ENCODE assay signal across 1 cellular context in genomic region chr2:9327873-9328352, GRCh38.
TF ChIP-seq lines count a peak whose summit lies in the region.

No MANE protein-coding gene starts in this region.

TF ChIP-seq in HepG2, 621 proteins besides CTCF, POLR2A, EP300 and RAD21 (continued from another document and continues in another):
- no peak for TF ChIP-seq ZBTB46 (CRISPR knock-in tag; IDR thresholded peaks at IDR 0.05; ENCODE audit: borderline replicate concordance)
- TF ChIP-seq ZGPAT (CRISPR knock-in tag; IDR thresholded peaks at IDR 0.05), result peak; percentile 84
- peak; percentile 65; the same call in 1 of the 2 replicates for TF ChIP-seq RXRB (CRISPR knock-in tag; IDR thresholded peaks at IDR 0.05; ENCODE audit: borderline replicate concordance)
- peak; percentile 48 to 58; a peak in 2 of 4 replicates for TF ChIP-seq MAFK (conservative IDR thresholded peaks at IDR 0.05 in 1 of 2, IDR thresholded peaks at IDR 0.05 in 1 of 2; ENCODE audit: low read length in 2 of 2)
- no peak for TF ChIP-seq ZNF10 (CRISPR knock-in tag; IDR thresholded peaks at IDR 0.05; ENCODE audit: borderline replicate concordance, low read depth)
- TF ChIP-seq FOXP4 (CRISPR knock-in tag; IDR thresholded peaks at IDR 0.05), result peak; percentile 87
- TF ChIP-seq KAT8 (CRISPR knock-in tag; IDR thresholded peaks at IDR 0.05), result peak; percentile 57; the same call in 1 of the 2 replicates
- 0 out of 2 replicates have a peak, but pooled peaks have one; percentile 39 for TF ChIP-seq HNF1A (IDR thresholded peaks at IDR 0.05; ENCODE audit: low read depth)
- TF ChIP-seq HNF1A (CRISPR knock-in tag; IDR thresholded peaks at IDR 0.05; ENCODE audit: borderline replicate concordance), result no peak
- no peak for TF ChIP-seq IRX3 (CRISPR knock-in tag; IDR thresholded peaks at IDR 0.05; ENCODE audit: borderline replicate concordance, low read depth)
- TF ChIP-seq ARID3A (IDR thresholded peaks at IDR 0.05; ENCODE audit: low read depth, low read length), result peak; percentile 82; the same call in 1 of the 2 replicates
- peak; percentile 70; the same call in 1 of the 2 replicates for TF ChIP-seq MYPOP (CRISPR knock-in tag; IDR thresholded peaks at IDR 0.05)
- no peak for TF ChIP-seq NFATC3 (CRISPR knock-in tag; IDR thresholded peaks at IDR 0.05)
- peak; percentile 45; the same call in 1 of the 2 replicates for TF ChIP-seq GFI1 (CRISPR knock-in tag; IDR thresholded peaks at IDR 0.05; ENCODE audit: borderline replicate concordance)
- TF ChIP-seq SRY (CRISPR knock-in tag; IDR thresholded peaks at IDR 0.05), result no peak
- TF ChIP-seq HOMEZ (CRISPR knock-in tag; IDR thresholded peaks at IDR 0.05; ENCODE audit: low read depth), result peak; percentile 29; the same call in 1 of the 2 replicates
- peak; percentile 41; the same call in 1 of the 2 replicates for TF ChIP-seq MBD4 (IDR thresholded peaks at IDR 0.05; ENCODE audit: borderline replicate concordance, low read length)
- no peak for TF ChIP-seq ZNF501 (CRISPR knock-in tag; IDR thresholded peaks at IDR 0.05)
- TF ChIP-seq RARG (CRISPR knock-in tag; IDR thresholded peaks at IDR 0.05; ENCODE audit: low read depth), result no peak
- no peak for TF ChIP-seq ZFP62 (CRISPR knock-in tag; IDR thresholded peaks at IDR 0.05)
- TF ChIP-seq ZBTB4 (CRISPR knock-in tag; IDR thresholded peaks at IDR 0.05; ENCODE audit: borderline replicate concordance), result no peak
- peak; percentile 34; the same call in 1 of the 2 replicates for TF ChIP-seq ZNF629 (CRISPR knock-in tag; conservative IDR thresholded peaks at IDR 0.05)
- TF ChIP-seq YY1 (IDR thresholded peaks at IDR 0.05; ENCODE audit: insufficient read depth, insufficient replicate concordance, low read depth, low read length), result no peak
- peak; percentile 54 for TF ChIP-seq MAFF (IDR thresholded peaks at IDR 0.05; ENCODE audit: low read depth, low read length)
- TF ChIP-seq ZNF343 (CRISPR knock-in tag; IDR thresholded peaks at IDR 0.05), result no peak
- peak; percentile 71; the same call in 1 of the 2 replicates for TF ChIP-seq ARNT2 (CRISPR knock-in tag; IDR thresholded peaks at IDR 0.05; ENCODE audit: low read depth)
- TF ChIP-seq SNAPC4 (CRISPR knock-in tag; IDR thresholded peaks at IDR 0.05), result no peak
- TF ChIP-seq FOXA1 (IDR thresholded peaks at IDR 0.05), result no peak
- peak; percentile 83 for TF ChIP-seq FOXA1 (CRISPR knock-in tag; IDR thresholded peaks at IDR 0.05)
- TF ChIP-seq SMAD1 (CRISPR knock-in tag; IDR thresholded peaks at IDR 0.05; ENCODE audit: borderline replicate concordance, low read depth), result no peak
- no peak for TF ChIP-seq ZNF234 (CRISPR knock-in tag; conservative IDR thresholded peaks at IDR 0.05)
- TF ChIP-seq ZNF7 (CRISPR knock-in tag; IDR thresholded peaks at IDR 0.05), result no peak
- peak; percentile 35; the same call in 1 of the 2 replicates for TF ChIP-seq ZNF3 (CRISPR knock-in tag; IDR thresholded peaks at IDR 0.05)
